In genomic region chr6:5141046-5141445, GRCh38 we compare ENCODE assay signal across 19 cellular contexts. TPM values are rescaled to one million over a fixed set of nuclear protein-coding genes. Genes with fewer than 3 reads are reported as not detected.
DNase-seq lines count a peak whose midpoint lies in the region; ATAC-seq, FAIRE-seq and TF ChIP-seq lines count a peak whose summit lies in the region.
"Had no signal": no experiment of that assay in that cellular context is flagged by ENCODE, and none has a peak within 500 bp of the region (broad histone marks: within the 10 kb centered on the region; RNA-seq: fewer than 3 reads in every experiment).

No MANE protein-coding gene starts in this region.

- no peak for TF ChIP-seq RAD21 in HepG2 (CRISPR knock-in tag; IDR thresholded peaks at IDR 0.05)

- H3K9me3 ChIP-seq in OCI-LY7 (ENCODE audit: low read length) (no peaks in the 10 kb centered on the region), HepG2 (ENCODE audit: low read length) (no peaks in the 10 kb centered on the region), upper lobe of left lung (no peaks in the 10 kb centered on the region)
- H3K9me3 ChIP-seq: SK-N-SH had no signal

- H3K79me2 ChIP-seq in OCI-LY7 (ENCODE audit: insufficient read depth, low read depth, low read length), result no peaks in the 10 kb centered on the region
- H3K79me2 ChIP-seq in HepG2 (ENCODE audit: insufficient read depth, low read length), result no peaks in the 10 kb centered on the region

- CTCF ChIA-PET in OCI-LY7 (lab: Charles Lee; ENCODE audit: unreplicated experiment) (no interaction called here), HepG2 (lab: Yijun Ruan, JAX; ENCODE audit: low intra/inter-chr PET ratio, low total read pairs) (no interaction called here)

- 96% methylated on average over 3 of the region's 3 CpGs for WGBS in HepG2 (ENCODE audit: low lambda C conversion rate)
- WGBS in upper lobe of left lung, 2 donors, result 90 to 95% methylated on average over 3 of the region's 3 CpGs

- H3K27ac ChIP-seq in OCI-LY7 (ENCODE audit: low read depth, low read length, poor library complexity, severe bottlenecking), result no peak overlapping the region
- H3K27ac ChIP-seq in HepG2 (ENCODE audit: extremely low read length, insufficient read depth, low read length), result peak overlapping the region; percentile 42
- no peak overlapping the region for H3K27ac ChIP-seq in upper lobe of left lung
- H3K27ac ChIP-seq: 22Rv1, C4-2B had no signal

- DNase-seq in activated CD8-positive, alpha-beta memory T cell treated with anti-CD3 and anti-CD28 coated beads, Interleukin-2, amount 50 U/mL, for 48 hours, result peak; percentile 10
- DNase-seq in activated CD8-positive, alpha-beta memory T cell treated with anti-CD3 and anti-CD28 coated beads for 24 hours, result no peak
- no peak for DNase-seq in OCI-LY7 (ENCODE audit: low spot score)
- no peak for DNase-seq in HepG2 (ENCODE audit: low spot score)
- DNase-seq in mesenteric fat pad (ENCODE audit: low spot score), result no peak
- no peak for DNase-seq in upper lobe of left lung
- DNase-seq: H7, KG1, NCI-H1092, NCI-H146, NCI-H2081, NCI-H774, SHP77, SK-N-SH had no signal

- peaks cover 13% of the 10 kb centered on the region for H3K4me1 ChIP-seq in OCI-LY7 (ENCODE audit: insufficient read depth, low read length, poor library complexity, severe bottlenecking)
- H3K4me1 ChIP-seq in HepG2 (ENCODE audit: insufficient read depth, low read length), result peaks cover 30% of the 10 kb centered on the region
- H3K4me1 ChIP-seq in upper lobe of left lung, result peaks cover 0 to 6% (median 2%) of the 10 kb centered on the region in 4 donors

- ATAC-seq in HepG2 (no peak), HG03175 (IDR thresholded peaks at IDR 0.05; ENCODE audit: unreplicated experiment) (no peak), HG02798 (IDR thresholded peaks at IDR 0.05; ENCODE audit: poor library complexity, unreplicated experiment) (no peak), upper lobe of left lung (ENCODE audit: low FRiP score in 2 of 2) (no peak)
- ATAC-seq: Panc1 had no signal

- no TSS peak for BruUV-seq in OCI-LY7 (replicated peaks; lab: Mats Ljungman, UMichigan)
- no TSS peak for BruUV-seq in HepG2 (replicated peaks; lab: Mats Ljungman, UMichigan)

- no peak overlapping the region for H3K9ac ChIP-seq in HepG2 (ENCODE audit: insufficient read depth, low read depth, low read length)
- H3K9ac ChIP-seq: SK-N-SH had no signal

- no peaks in the 10 kb centered on the region for H3K36me3 ChIP-seq in OCI-LY7 (ENCODE audit: insufficient read depth, low read length)
- peaks cover 0 to 2% of the 10 kb centered on the region in 2 experiments; a peak in 2 of 5 replicates for H3K36me3 ChIP-seq in HepG2 (replicated peaks in 1 of 2; ENCODE audit: control insufficient read depth in 1 of 2, insufficient read depth in 2 of 2, low read length in 2 of 2)
- H3K36me3 ChIP-seq in upper lobe of left lung, result no peaks in the 10 kb centered on the region

- no peak for TF ChIP-seq CTCF in OCI-LY7 (conservative IDR thresholded peaks at IDR 0.05; ENCODE audit: low read length)
- TF ChIP-seq CTCF in HepG2 (CRISPR knock-in tag; IDR thresholded peaks at IDR 0.05), result no peak
- TF ChIP-seq CTCF in upper lobe of left lung (IDR thresholded peaks at IDR 0.05), result no peak

- in situ Hi-C loops in HepG2 (cut with HindIII; ENCODE audit: extremely low pct_ligation_motif_present, low pct_unique_long_range_greater_than_20kb), result loop anchor here (5.0 kb wide), 1 partner anchor 161 kb away; no protein-coding TSS in a partner anchor

- H3K4me3 ChIP-seq in OCI-LY7 (ENCODE audit: low read depth, low read length, poor library complexity, severe bottlenecking), result no peak overlapping the region
- H3K4me3 ChIP-seq in HepG2 (replicated peaks in 1 of 3; ENCODE audit: insufficient read depth in 1 of 3, low read depth in 2 of 3, low read length in 3 of 3), result no peak overlapping the region
- H3K4me3 ChIP-seq in upper lobe of left lung, result no peak overlapping the region

- H2AFZ ChIP-seq in OCI-LY7 (ENCODE audit: low read length) (no peak overlapping the region), HepG2 (ENCODE audit: low read length) (no peak overlapping the region)

- H3K27me3 ChIP-seq in HepG2 (ENCODE audit: control insufficient read depth in 1 of 2, insufficient read depth in 2 of 2, low read length in 2 of 2) (no peaks in the 10 kb centered on the region), upper lobe of left lung (no peaks in the 10 kb centered on the region)

- TF ChIP-seq POLR2A in HepG2 (IDR thresholded peaks at IDR 0.05; ENCODE audit: insufficient read depth in 1 of 2, low read depth in 2 of 2, low read length in 2 of 2) (no peak), upper lobe of left lung (IDR thresholded peaks at IDR 0.05) (no peak)

- TF ChIP-seq EP300 in HepG2 (IDR thresholded peaks at IDR 0.05; ENCODE audit: low read depth in 2 of 2, low read length in 2 of 2) (no peak), HepG2 (CRISPR knock-in tag; IDR thresholded peaks at IDR 0.05; ENCODE audit: borderline replicate concordance) (no peak), upper lobe of left lung (IDR thresholded peaks at IDR 0.05) (no peak)

- POLR2A ChIA-PET in OCI-LY7 (lab: Charles Lee), result interaction anchor here (0.6 to 0.7 kb wide), 2 partner anchors 16 to 277 kb away, joined by 3 read pairs; no protein-coding TSS in a partner anchor
- POLR2A ChIA-PET in HepG2 (lab: Yijun Ruan, JAX), result no interaction called here

- intact Hi-C loops in OCI-LY7 (cut with micrococcal nuclease; ENCODE audit: unreplicated experiment) (loop anchor here (5.0 kb wide), 1 partner anchor 121 kb away; the partner anchor contains the start of genes FARS2 and LYRM4), HepG2 (cut with micrococcal nuclease; ENCODE audit: unreplicated experiment) (loop anchor here (5.0 kb wide), 3 partner anchors 66 to 236 kb away; partner anchors contain the start of genes FARS2 and LYRM4)

- no peaks in the 10 kb centered on the region for H3K9me2 ChIP-seq in OCI-LY7 (ENCODE audit: insufficient read depth, low read length)
- H3K9me2 ChIP-seq: SK-N-SH had no signal

- H4K20me1 ChIP-seq in OCI-LY7 (ENCODE audit: insufficient read depth, low read length), result peaks cover 6% of the 10 kb centered on the region; the same call in 1 of the 2 replicates
- no peaks in the 10 kb centered on the region for H4K20me1 ChIP-seq in HepG2 (ENCODE audit: insufficient read depth, low read length)

- H3K4me2 ChIP-seq in OCI-LY7 (ENCODE audit: low read length) (peak overlapping the region; percentile 51), HepG2 (ENCODE audit: low read depth, low read length) (no peak overlapping the region)
- H3K4me2 ChIP-seq: SK-N-SH had no signal

- FAIRE-seq in HepG2 (lab: Jason Lieb, UNC), result no peak

TF ChIP-seq in HepG2, 621 proteins besides CTCF, POLR2A, EP300 and RAD21 (continues in another document):
- TF ChIP-seq ZNF841 (CRISPR knock-in tag; IDR thresholded peaks at IDR 0.05; ENCODE audit: borderline replicate concordance), result no peak
- no peak for TF ChIP-seq ATAD3A (CRISPR knock-in tag; IDR thresholded peaks at IDR 0.05)
- no peak for TF ChIP-seq ZNF580 (CRISPR knock-in tag; IDR thresholded peaks at IDR 0.05; ENCODE audit: borderline replicate concordance, low read depth)

RNA-seq across cellular contexts. Expression of gene PPP1R3G, which starts 55.9 kb away (rescaled TPM):
- total RNA-seq in OCI-LY7 (2014; rRNA removed; shearing (Covaris generic)), result 0.10 and 0.13 TPM in 2 replicates
- 0.10 TPM in 1 of 2 replicates, not detected in the other for total RNA-seq in OCI-LY7 (2022)
- 0.56 and 1.2 TPM in 2 replicates for total RNA-seq in HepG2 (2016; rRNA removed; fragmentation: Illumina TruSeq; extraction: Trizol)
- 0.18 and 0.20 TPM in 2 replicates for total RNA-seq in HepG2 (2016; cell fraction: cytosol; rRNA removed; fragmentation: Illumina TruSeq; extraction: Trizol; ENCODE audit: low read depth)
- total RNA-seq in HepG2 (2016; cell fraction: insoluble cytoplasmic fraction; rRNA removed; fragmentation: Illumina TruSeq; extraction: Trizol), result 0.61 and 1.0 TPM in 2 replicates
- 0.52 and 0.74 TPM in 2 replicates for total RNA-seq in HepG2 (2016; cell fraction: membrane; rRNA removed; fragmentation: Illumina TruSeq; extraction: Trizol)
- total RNA-seq in HepG2 (2016; cell fraction: nucleus; rRNA removed; fragmentation: Illumina TruSeq; extraction: Trizol), result 0.88 and 1.0 TPM in 2 replicates
- polyA plus RNA-seq in HepG2 (2011; rRNA removed), result 1.3 and 1.8 TPM in 2 replicates
- polyA plus RNA-seq in HepG2 (2011; cell fraction: cytosol; rRNA removed), result 1.5 and 1.9 TPM in 2 replicates
- polyA plus RNA-seq in HepG2 (2011; cell fraction: nucleus; rRNA removed), result 3.4 and 3.6 TPM in 2 replicates
- 2.0 and 2.2 TPM in 2 replicates for polyA plus RNA-seq in HepG2 (2012)
- polyA plus RNA-seq in HepG2 (2016; cell fraction: cytosol; fragmentation: Illumina TruSeq; extraction: Trizol; ENCODE audit: low read depth), result 0.11 TPM in 2 replicates
- polyA plus RNA-seq in HepG2 (2016; cell fraction: insoluble cytoplasmic fraction; fragmentation: Illumina TruSeq; extraction: Trizol; ENCODE audit: low read depth), result 0.44 and 0.60 TPM in 2 replicates
- 0.29 and 0.52 TPM in 2 replicates for polyA plus RNA-seq in HepG2 (2016; cell fraction: membrane; fragmentation: Illumina TruSeq; extraction: Trizol; ENCODE audit: low read depth)
- polyA plus RNA-seq in HepG2 (2016; cell fraction: nucleus; fragmentation: Illumina TruSeq; extraction: Trizol; ENCODE audit: insufficient read depth, low read depth), result 0.61 and 0.77 TPM in 2 replicates
- 0.14 and 3.0 TPM in 2 replicates for polyA minus RNA-seq in HepG2 (2011; rRNA and poly(A)+ RNA removed; ENCODE audit: low replicate concordance)
- 2.1 and 2.3 TPM in 2 replicates for polyA minus RNA-seq in HepG2 (2011; cell fraction: cytosol; rRNA and poly(A)+ RNA removed)
- polyA minus RNA-seq in HepG2 (2011; cell fraction: nucleus; rRNA and poly(A)+ RNA removed), result 4.5 and 4.8 TPM in 2 replicates
- total RNA-seq in mesenteric fat pad, result 1.3 TPM
- under 1 TPM in 5 of 6 donors, not detected in 1; 0.10 to 0.64 (median 0.37) TPM for total RNA-seq in upper lobe of left lung
